ENCODE assay signal across 1 cellular context in the genomic region with DNA sequence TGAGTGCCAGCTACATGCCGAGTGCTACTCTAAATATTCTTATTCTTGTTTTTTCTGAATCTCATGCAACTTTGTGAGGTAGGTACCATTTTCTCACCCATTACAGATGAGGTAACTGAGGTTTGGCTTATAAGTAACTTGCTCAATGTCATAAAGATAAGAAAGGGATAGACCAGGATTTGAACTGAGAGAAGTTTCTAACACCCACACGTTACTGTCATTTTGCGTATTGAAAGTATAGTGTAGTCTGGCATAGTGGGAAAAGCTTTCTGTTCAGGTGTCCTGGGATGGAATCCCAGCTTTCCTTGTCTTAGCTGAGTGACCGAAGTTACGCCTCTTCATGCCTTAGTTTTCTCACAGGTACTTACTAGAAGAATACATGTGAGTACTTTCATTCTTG.
TF ChIP-seq lines count a peak whose summit lies in the region.

No MANE protein-coding gene starts in this region.

TF ChIP-seq in endothelial cell of umbilical vein, 7 proteins besides CTCF, POLR2A, EP300 and RAD21 (continued from another document):
- TF ChIP-seq MAX (IDR thresholded peaks at IDR 0.05; ENCODE audit: insufficient read depth, insufficient read length) = no peak
- no peak for TF ChIP-seq JUN (IDR thresholded peaks at IDR 0.05; ENCODE audit: borderline replicate concordance, insufficient read depth, insufficient read length, low read depth)
